ENCODE assay signal across 9 cellular contexts in genomic region chr4:73589887-73590801, GRCh38. TPM values are rescaled to one million over a fixed set of nuclear protein-coding genes. Genes with fewer than 3 reads are reported as not detected.
A peak's percentile ranks its signal among the peaks of the same experiment; 100 is the strongest.
DNase-seq lines count a peak whose midpoint lies in the region; ATAC-seq and TF ChIP-seq lines count a peak whose summit lies in the region.
"Had no signal": no experiment of that assay in that cellular context is flagged by ENCODE, and none has a peak within 500 bp of the region (broad histone marks: within the 10 kb centered on the region; RNA-seq: fewer than 3 reads in every experiment).

No MANE protein-coding gene starts in this region.

- no TSS peak for BruUV-seq in PC-9 (replicated peaks; lab: Mats Ljungman, UMichigan)

- H3K4me1 ChIP-seq in Karpas-422 (ENCODE audit: low read length) (peaks cover 84% of the 10 kb centered on the region), adipocyte (ENCODE audit: control insufficient read depth, insufficient read depth, low read length) (peaks cover 22% of the 10 kb centered on the region), PC-9 (replicated peaks; ENCODE audit: insufficient read depth) (no peaks in the 10 kb centered on the region)

- no peaks in the 10 kb centered on the region for H3K9me3 ChIP-seq in Karpas-422 (ENCODE audit: low read length)
- no peaks in the 10 kb centered on the region for H3K9me3 ChIP-seq in adipocyte (ENCODE audit: control insufficient read depth, low read length)
- no peaks in the 10 kb centered on the region for H3K9me3 ChIP-seq in PC-9 (ENCODE audit: insufficient read depth, low read depth)

- no peak for TF ChIP-seq CTCF in PC-9 (conservative IDR thresholded peaks at IDR 0.05)

- H3K9ac ChIP-seq in Karpas-422 (ENCODE audit: low read length) (peak overlapping the region; percentile 73), adipocyte (ENCODE audit: low read length) (no peak overlapping the region)

- H3K4me3 ChIP-seq in Karpas-422 (ENCODE audit: low read length) = peak overlapping the region; percentile 48
- no peak overlapping the region for H3K4me3 ChIP-seq in adipocyte (ENCODE audit: low read length)
- no peak overlapping the region for H3K4me3 ChIP-seq in PC-9

- no peaks in the 10 kb centered on the region for H3F3A ChIP-seq in PC-9 (ENCODE audit: insufficient read depth, low read depth)

- DNase-seq in DMS153 treated with DMSO at 0.1 percent for 48 hours (lab: John Stamatoyannopoulos, UW; ENCODE audit: unreplicated experiment) (peak; percentile 86), Karpas-422 (peak; percentile 91), adipocyte (ENCODE audit: low read depth) (peak; percentile 32), PC-9 (no peak), globus pallidus (ENCODE audit: low spot score) (no peak), AG08395 (ENCODE audit: low spot score) (no peak), SKM-1 treated with dmso at 0.1 percent for 144 hours (lab: John Stamatoyannopoulos, UW; ENCODE audit: unreplicated experiment) (no peak)

- peak; percentile 93 for ATAC-seq in GM21526 (IDR thresholded peaks at IDR 0.05; ENCODE audit: low FRiP score, unreplicated experiment)

- H3K27me3 ChIP-seq in Karpas-422 (ENCODE audit: low read length) = no peaks in the 10 kb centered on the region
- H3K27me3 ChIP-seq in adipocyte (replicated peaks; ENCODE audit: control insufficient read depth, insufficient read depth, low read length) = no peaks in the 10 kb centered on the region
- H3K27me3 ChIP-seq in PC-9 (ENCODE audit: insufficient read depth, low read depth) = no peaks in the 10 kb centered on the region

- H3K4me2 ChIP-seq in Karpas-422 (ENCODE audit: low read depth, low read length, poor library complexity, severe bottlenecking) (peak overlapping the region; percentile 79), PC-9 (no peak overlapping the region)

- POLR2A ChIA-PET in PC-9 (lab: Charles Lee; ENCODE audit: unreplicated experiment) = no interaction called here

- CTCF ChIA-PET in PC-9 (lab: Charles Lee) = no interaction called here

- H3K27ac ChIP-seq in Karpas-422 (ENCODE audit: low read length) = peak overlapping the region; percentile 99
- H3K27ac ChIP-seq in PC-9 = no peak overlapping the region

- H2AFZ ChIP-seq in Karpas-422 (ENCODE audit: low read length) (no peak overlapping the region), PC-9 (no peak overlapping the region)

- H4K20me1 ChIP-seq in Karpas-422 (ENCODE audit: insufficient read depth, low read depth, low read length) = no peaks in the 10 kb centered on the region
- H4K20me1 ChIP-seq in PC-9 (ENCODE audit: insufficient read depth) = no peaks in the 10 kb centered on the region

- H3K9me2 ChIP-seq in Karpas-422 (replicated peaks; ENCODE audit: insufficient read depth, low read length) (no peaks in the 10 kb centered on the region), PC-9 (ENCODE audit: insufficient read depth) (no peaks in the 10 kb centered on the region)

- H3K79me2 ChIP-seq in Karpas-422 (ENCODE audit: low read length) (no peaks in the 10 kb centered on the region), PC-9 (ENCODE audit: low read depth) (no peaks in the 10 kb centered on the region)

- intact Hi-C loops in PC-9 (cut with micrococcal nuclease; ENCODE audit: unreplicated experiment) = loop anchor here (5.0 to 10.0 kb wide), 2 partner anchors 335 to 542 kb away; no protein-coding TSS in a partner anchor

- no peaks in the 10 kb centered on the region for H3K36me3 ChIP-seq in Karpas-422 (ENCODE audit: insufficient read depth, low read length)
- no peaks in the 10 kb centered on the region for H3K36me3 ChIP-seq in adipocyte (ENCODE audit: control insufficient read depth, insufficient read depth, low read length, severe bottlenecking)
- no peaks in the 10 kb centered on the region for H3K36me3 ChIP-seq in PC-9 (ENCODE audit: low read depth)

RNA-seq across cellular contexts. Expression of gene RASSF6, which starts 30.1 kb away (rescaled TPM):
- 2.9 and 7.4 TPM in 2 replicates for total RNA-seq in Karpas-422 (2014; rRNA removed; shearing (Covaris generic); ENCODE audit: low replicate concordance)
- total RNA-seq in PC-9 (2021) = 0.40 and 0.59 TPM in 2 replicates
- total RNA-seq: myocyte had no signal

Comparison
In these comparisons a context has a peak if more than half of its experiments do, and no peak if none do; other contexts are left out.
1. DNase-seq: peak in DMS153 treated with DMSO at 0.1 percent for 48 hours (single experiment), Karpas-422 (single experiment) and adipocyte (single experiment); none in PC-9 (0 of 2), globus pallidus (single experiment), AG08395 (single experiment) and SKM-1 treated with dmso at 0.1 percent for 144 hours (single experiment).